ENCODE assay signal across 1 cellular context in genomic region chr5:88188458-88189132, GRCh38.
TF ChIP-seq lines count a peak whose summit lies in the region.

No MANE protein-coding gene starts in this region.

TF ChIP-seq in GM12878, 131 proteins besides CTCF, POLR2A, EP300 and RAD21 (continued from another document):
- TF ChIP-seq MLLT1 (IDR thresholded peaks at IDR 0.05): no peak
